8 cellular contexts compared by ENCODE assay signal in genomic region chr16:53501216-53501859, GRCh38. TPM values are rescaled to one million over a fixed set of nuclear protein-coding genes. Genes with fewer than 3 reads are reported as not detected.
DNase-seq lines count a peak whose midpoint lies in the region; ATAC-seq and TF ChIP-seq lines count a peak whose summit lies in the region.

No MANE protein-coding gene starts in this region.

- H3K4me2 ChIP-seq in GM23248 (ENCODE audit: unreplicated experiment) (peak overlapping the region; percentile 85), trophoblast cell (ENCODE audit: low read length) (peak overlapping the region; percentile 84)

- H3K18ac ChIP-seq in trophoblast cell (ENCODE audit: low read length) = no peak overlapping the region

- TF ChIP-seq CTCF in Panc1 (IDR thresholded peaks at IDR 0.05) = no peak
- no peak for TF ChIP-seq CTCF in esophagus squamous epithelium (IDR thresholded peaks at IDR 0.05)

- in situ Hi-C loops in GM23248 (cut with MboI) (no loop called here), Panc1 (cut with HindIII; ENCODE audit: low pct_unique_long_range_greater_than_20kb, low sequenced_read_pairs) (no loop called here)

- H4K8ac ChIP-seq in trophoblast cell (ENCODE audit: low read depth, low read length) = no peak overlapping the region

- no peak overlapping the region for H3K23ac ChIP-seq in trophoblast cell (ENCODE audit: low read length)

- no peak overlapping the region for H3K14ac ChIP-seq in trophoblast cell (ENCODE audit: low read length)

- no peak overlapping the region for H3K4ac ChIP-seq in trophoblast cell (ENCODE audit: low read depth, low read length)

- H3K4me1 ChIP-seq in GM23248 (ENCODE audit: insufficient read depth) (peaks cover 10% of the 10 kb centered on the region), Panc1 (ENCODE audit: control insufficient read depth, insufficient read depth, low read length) (peaks cover 18% of the 10 kb centered on the region), esophagus squamous epithelium (peaks cover 20 to 45% (median 20%) of the 10 kb centered on the region in 3 donors), trophoblast cell (ENCODE audit: control insufficient read depth in 1 of 2, insufficient read depth in 2 of 2, low read length in 2 of 2) (peaks cover 8 to 16% of the 10 kb centered on the region in 2 experiments)

- H2BK12ac ChIP-seq in trophoblast cell (ENCODE audit: low read length) = no peak overlapping the region

- ATAC-seq in Panc1 (no peak), GM18505 (IDR thresholded peaks at IDR 0.05; ENCODE audit: unreplicated experiment) (no peak), GM18498 (IDR thresholded peaks at IDR 0.05; ENCODE audit: unreplicated experiment) (no peak)

- DNase-seq in GM23248 (no peak), Panc1 (ENCODE audit: low read depth, low spot score) (no peak), esophagus squamous epithelium (lab: John Stamatoyannopoulos, UW) (no peak), trophoblast cell (peak; percentile 60 to 77), caudate nucleus (lab: John Stamatoyannopoulos, UW) (no peak)
- DNase-seq in stimulated activated naive CD4-positive, alpha-beta T cell treated with Interleukin-2 at 50 U/mL for 16 hours (lab: John Stamatoyannopoulos, UW) = no peak

- H2AFZ ChIP-seq in GM23248 = no peak overlapping the region
- H2AFZ ChIP-seq in trophoblast cell (ENCODE audit: insufficient read depth, low read length, poor library complexity) = no peak overlapping the region

- no peaks in the 10 kb centered on the region for H3K27me3 ChIP-seq in GM23248 (replicated peaks; ENCODE audit: insufficient read depth)
- no peaks in the 10 kb centered on the region for H3K27me3 ChIP-seq in Panc1 (ENCODE audit: control insufficient read depth, insufficient read depth, low read length)
- no peaks in the 10 kb centered on the region for H3K27me3 ChIP-seq in esophagus squamous epithelium
- no peaks in the 10 kb centered on the region for H3K27me3 ChIP-seq in trophoblast cell (ENCODE audit: insufficient read depth, low read length)

- H3K9me2 ChIP-seq in GM23248 (ENCODE audit: insufficient read depth) = no peaks in the 10 kb centered on the region

- no peaks in the 10 kb centered on the region for H4K20me1 ChIP-seq in GM23248 (ENCODE audit: insufficient read depth)

- TF ChIP-seq POLR2A in esophagus squamous epithelium (IDR thresholded peaks at IDR 0.05) (no peak), GM18505 (IDR thresholded peaks at IDR 0.05; ENCODE audit: borderline replicate concordance, extremely low read depth, insufficient read depth, insufficient read length) (no peak)

- POLR2A ChIA-PET in Panc1 (lab: Charles Lee) = no interaction called here

- H3K79me1 ChIP-seq in trophoblast cell (ENCODE audit: low read length) = peaks cover 23% of the 10 kb centered on the region

- intact Hi-C loops in Panc1 (cut with micrococcal nuclease; ENCODE audit: unreplicated experiment) (no loop called here), esophagus squamous epithelium (cut with DNase I) (loop anchor here (10.0 kb wide), 2 partner anchors 67 to 437 kb away; partner anchors contain the start of gene RBL2)

- H3K79me2 ChIP-seq in GM23248 (ENCODE audit: insufficient read depth) (peaks cover 22% of the 10 kb centered on the region; the same call in 1 of the 2 replicates), trophoblast cell (ENCODE audit: control insufficient read depth, insufficient read depth, low read length, poor library complexity) (peaks cover 9% of the 10 kb centered on the region)

- H2BK5ac ChIP-seq in trophoblast cell (ENCODE audit: low read depth, low read length, poor library complexity) = no peak overlapping the region

- WGBS in GM23248 (ENCODE audit: low coverage in 1 of 2, low lambda C conversion rate in 2 of 2, missing lambda C conversion rate in 2 of 2), 2 experiments = 64 to 70% methylated on average over 9 of the region's 9 CpGs
- WGBS in esophagus squamous epithelium, 2 donors = 27 to 42% methylated on average over 9 of the region's 9 CpGs
- WGBS in trophoblast cell (ENCODE audit: extremely low coverage, insufficient coverage, insufficient read length) = no CpG with 5 or more reads among the region's 9 CpGs

- H3K9ac ChIP-seq in GM23248 (no peak overlapping the region; the same call in 1 of the 2 replicates), trophoblast cell (ENCODE audit: low read length) (no peak overlapping the region)

- H3K4me3 ChIP-seq in GM23248 (no peak overlapping the region; the same call in 1 of the 2 replicates), Panc1 (ENCODE audit: low read depth in 2 of 2, low read length in 2 of 2) (peak overlapping the region; percentile 70 to 71), esophagus squamous epithelium (peak overlapping the region in 3 of 4 donors; percentile 75 to 98 (median 98)), trophoblast cell (ENCODE audit: low read depth, low read length) (no peak overlapping the region)

- no peak overlapping the region for H4K91ac ChIP-seq in trophoblast cell (ENCODE audit: low read depth, low read length)

- peak overlapping the region; percentile 12 for H2BK120ac ChIP-seq in trophoblast cell (ENCODE audit: insufficient read depth, low read length, poor library complexity)

- no peaks in the 10 kb centered on the region for H3K9me3 ChIP-seq in GM23248 (ENCODE audit: low read depth)
- no peaks in the 10 kb centered on the region for H3K9me3 ChIP-seq in Panc1 (ENCODE audit: control insufficient read depth, insufficient read depth, low read depth, low read length)
- H3K9me3 ChIP-seq in esophagus squamous epithelium = no peaks in the 10 kb centered on the region
- H3K9me3 ChIP-seq in trophoblast cell (ENCODE audit: insufficient read depth, low read depth, low read length) = no peaks in the 10 kb centered on the region

- BruUV-seq in Panc1 (replicated peaks; lab: Mats Ljungman, UMichigan) = no TSS peak

- H3K27ac ChIP-seq in GM23248 = no peak overlapping the region
- H3K27ac ChIP-seq in Panc1 (ENCODE audit: low read length) = peak overlapping the region; percentile 76; the same call in 1 of the 2 replicates
- peak overlapping the region in 3 of 4 donors; percentile 40 to 99 (median 92) for H3K27ac ChIP-seq in esophagus squamous epithelium
- peak overlapping the region; percentile 94 for H3K27ac ChIP-seq in trophoblast cell (ENCODE audit: low read depth, low read length)
- H3K27ac ChIP-seq in caudate nucleus (ENCODE audit: low read depth, low read length) = no peak overlapping the region

- H3K36me3 ChIP-seq in GM23248 (ENCODE audit: low read depth) (peaks cover 4% of the 10 kb centered on the region; the same call in 1 of the 2 replicates), Panc1 (ENCODE audit: control insufficient read depth, insufficient read depth, low read length) (peaks cover 7% of the 10 kb centered on the region; the same call in 1 of the 2 replicates), esophagus squamous epithelium (peaks cover 0 to 37% (median 13%) of the 10 kb centered on the region in 3 donors), trophoblast cell (ENCODE audit: control insufficient read depth in 1 of 2, insufficient read depth in 2 of 2, low read length in 2 of 2) (peaks cover 16 to 17% of the 10 kb centered on the region in 2 experiments)

- H4K12ac ChIP-seq in trophoblast cell (ENCODE audit: low read depth, low read length) = no peak overlapping the region

- CTCF ChIA-PET in Panc1 (lab: Charles Lee) = no interaction called here

- no peak overlapping the region for H2AK5ac ChIP-seq in trophoblast cell (ENCODE audit: low read length)

- H3F3A ChIP-seq in GM23248 (ENCODE audit: insufficient read depth) = peaks cover 9% of the 10 kb centered on the region

RNA-seq across cellular contexts. Expression of gene AKTIP, which starts 1.7 kb away (rescaled TPM):
- 16.4 and 25.8 TPM in 2 replicates for total RNA-seq in GM23248 (2014; rRNA removed; shearing (Covaris generic))
- polyA plus RNA-seq in GM23248 (2016; fragmentation: Nextera tagmentation; extraction: Ambion mirVana) = 23.7 and 25.5 TPM in 2 replicates
- total RNA-seq in Panc1 (2021; ENCODE audit: unreplicated experiment) (26.1 TPM), esophagus squamous epithelium (10 to 100 TPM; 34.3 to 46.8 (median 39.4) TPM)
- polyA plus RNA-seq in Panc1 (2012; ENCODE audit: insufficient read length) = 18.6 TPM
- 35.9 and 37.5 TPM in 2 replicates for polyA plus RNA-seq in trophoblast cell (2013)

Comparison
In these comparisons a context has a peak if more than half of its experiments do, and no peak if none do; other contexts are left out.
1. DNase-seq: peak in trophoblast cell (2 of 2); none in GM23248 (single experiment), Panc1 (single experiment), esophagus squamous epithelium (single experiment), caudate nucleus (0 of 61) and stimulated activated naive CD4-positive, alpha-beta T cell treated with Interleukin-2 at 50 U/mL for 16 hours (single experiment).
2. H3K27ac ChIP-seq: peak in Panc1 (single experiment), esophagus squamous epithelium (3 of 4) and trophoblast cell (single experiment); none in GM23248 (single experiment) and caudate nucleus (single experiment).
3. H3K4me3 ChIP-seq: peak in Panc1 (2 of 2) and esophagus squamous epithelium (3 of 4); none in GM23248 (single experiment) and trophoblast cell (single experiment).